In the genomic region with DNA sequence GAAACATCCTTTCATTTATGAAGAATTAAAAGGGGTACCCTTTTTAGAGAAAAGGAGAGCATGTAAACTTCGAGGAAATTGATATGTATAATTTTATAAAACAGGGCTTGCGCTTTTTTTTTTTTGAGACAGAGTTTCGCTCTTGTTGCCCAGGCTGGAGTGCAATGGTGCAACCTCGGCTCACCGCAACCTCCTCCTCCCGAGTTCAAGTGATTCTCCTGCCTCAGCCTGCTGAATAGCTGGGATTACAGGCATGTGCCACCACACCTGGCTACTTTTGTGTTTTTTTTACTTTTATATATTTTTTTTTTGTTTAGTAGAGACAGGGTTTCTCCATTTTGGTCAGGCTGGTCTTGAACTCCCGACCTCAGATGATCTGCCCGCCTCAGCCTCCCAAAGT, we compare ENCODE assay signal across 4 cellular contexts. TPM values are rescaled to one million over a fixed set of nuclear protein-coding genes. Genes with fewer than 3 reads are reported as not detected.
"Had no signal": no experiment of that assay in that cellular context is flagged by ENCODE, and none has a peak within 500 bp of the region (broad histone marks: within the 10 kb centered on the region; RNA-seq: fewer than 3 reads in every experiment).

No MANE protein-coding gene starts in this region.

RNA-seq across cellular contexts. Expression of a gene that starts 40.8 kb away (rescaled TPM):
- total RNA-seq: LHCN-M2, M059J, MCF 10A, NCI-H460 had no signal
